ENCODE assay signal across 15 cellular contexts in the genomic region with DNA sequence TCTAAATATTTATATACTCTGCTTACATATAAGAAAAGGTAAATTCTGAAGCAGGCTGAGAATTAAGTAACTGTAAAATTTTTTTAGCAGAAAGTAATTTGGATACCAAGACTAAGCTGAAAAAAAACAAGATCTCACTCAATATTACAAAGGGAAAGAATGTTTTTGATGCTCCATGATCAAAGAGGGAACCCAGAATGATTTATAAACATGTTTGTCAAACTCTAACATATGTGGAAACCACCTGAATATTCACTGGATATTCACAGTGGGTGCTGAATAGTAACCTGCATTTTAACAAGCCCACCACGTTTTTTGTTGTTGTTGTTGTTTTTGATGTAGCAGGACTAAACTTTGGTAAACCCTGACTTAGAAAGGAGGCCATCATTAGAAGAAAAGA.
DNase-seq lines count a peak whose midpoint lies in the region; ATAC-seq and TF ChIP-seq lines count a peak whose summit lies in the region.
"Had no signal": no experiment of that assay in that cellular context is flagged by ENCODE, and none has a peak within 500 bp of the region (broad histone marks: within the 10 kb centered on the region; RNA-seq: fewer than 3 reads in every experiment).

No MANE protein-coding gene starts in this region.

- no peak for ATAC-seq in DND-41 (ENCODE audit: insufficient read depth, low read depth)
- ATAC-seq: A549 had no signal

- H3K36me3 ChIP-seq in BLaER1, result peaks cover 16% of the 10 kb centered on the region; the same call in 1 of the 2 replicates
- H3K36me3 ChIP-seq in DND-41 (ENCODE audit: insufficient read depth, low read length), result no peaks in the 10 kb centered on the region
- no peaks in the 10 kb centered on the region for H3K36me3 ChIP-seq in neural progenitor cell

- peak overlapping the region; percentile 71 for H3K27ac ChIP-seq in BLaER1
- H3K27ac ChIP-seq in DND-41 (ENCODE audit: low read length), result peak overlapping the region; percentile 38; the same call in 1 of the 2 replicates
- no peak overlapping the region for H3K27ac ChIP-seq in neural progenitor cell
- H3K27ac ChIP-seq: 22Rv1, A549 had no signal

- H3K27me3 ChIP-seq in BLaER1, result no peaks in the 10 kb centered on the region
- no peaks in the 10 kb centered on the region for H3K27me3 ChIP-seq in DND-41 (ENCODE audit: insufficient read depth, low read length, poor library complexity)
- no peaks in the 10 kb centered on the region for H3K27me3 ChIP-seq in neural progenitor cell

- DNase-seq in DND-41 (no peak), SW480 (ENCODE audit: low spot score) (peak; percentile 41), neural progenitor cell (ENCODE audit: low spot score) (no peak), nephron progenitor cell (no peak), NCI-H2196 treated with DMSO at 0.1 percent for 48 hours (lab: John Stamatoyannopoulos, UW; ENCODE audit: unreplicated experiment) (no peak), Calu3 (no peak)
- DNase-seq: AML-193, Caco-2, DMS153, DMS79, GF-D8, HCEC 1CT had no signal

- H4K20me1 ChIP-seq in BLaER1 (no peaks in the 10 kb centered on the region), DND-41 (ENCODE audit: insufficient read depth, low read length) (no peaks in the 10 kb centered on the region), neural progenitor cell (ENCODE audit: low read depth) (no peaks in the 10 kb centered on the region)

- H3K9me3 Mint-ChIP-seq in neural progenitor cell, result no peaks in the 10 kb centered on the region
- H3K9me3 Mint-ChIP-seq in nephron progenitor cell, result no peaks in the 10 kb centered on the region
- H3K9me3 Mint-ChIP-seq in Calu3 (ENCODE audit: low read depth, unreplicated experiment), result no peaks in the 10 kb centered on the region

- H3K4me3 Mint-ChIP-seq in neural progenitor cell (no peak overlapping the region), nephron progenitor cell (no peak overlapping the region), Calu3 (ENCODE audit: low read depth, unreplicated experiment) (no peak overlapping the region)

- H3K27me3 Mint-ChIP-seq in neural progenitor cell (ENCODE audit: insufficient read depth, low read depth), result peaks cover 4% of the 10 kb centered on the region
- H3K27me3 Mint-ChIP-seq in nephron progenitor cell (ENCODE audit: low read depth, poor library complexity), result no peaks in the 10 kb centered on the region
- H3K27me3 Mint-ChIP-seq in Calu3 (ENCODE audit: unreplicated experiment), result peaks cover 41% of the 10 kb centered on the region

- intact Hi-C loops in Calu3 (cut with micrococcal nuclease; ENCODE audit: unreplicated experiment), result no loop called here

- H3K36me3 Mint-ChIP-seq in neural progenitor cell (no peaks in the 10 kb centered on the region), nephron progenitor cell (ENCODE audit: low read depth) (no peaks in the 10 kb centered on the region), Calu3 (ENCODE audit: insufficient read depth, unreplicated experiment) (no peaks in the 10 kb centered on the region)

- no peaks in the 10 kb centered on the region for H3F3A ChIP-seq in neural progenitor cell (ENCODE audit: low read depth)

- H3K9me3 ChIP-seq in BLaER1, result peaks cover 46% of the 10 kb centered on the region
- H3K9me3 ChIP-seq in DND-41 (ENCODE audit: insufficient read depth, low read length, severe bottlenecking), result no peaks in the 10 kb centered on the region
- H3K9me3 ChIP-seq in neural progenitor cell (ENCODE audit: low read depth), result no peaks in the 10 kb centered on the region
- H3K9me3 ChIP-seq: A549, Caco-2 had no signal

- no peak overlapping the region; the same call in 1 of the 2 replicates for H3K9ac ChIP-seq in BLaER1
- no peak overlapping the region for H3K9ac ChIP-seq in DND-41 (ENCODE audit: low read depth, low read length)
- no peak overlapping the region for H3K9ac ChIP-seq in neural progenitor cell

- H3K4me2 ChIP-seq in BLaER1 (peak overlapping the region; percentile 41), DND-41 (ENCODE audit: insufficient read depth, low read length) (no peak overlapping the region), neural progenitor cell (no peak overlapping the region)
- H3K4me2 ChIP-seq: A549 had no signal

- H3K4me1 Mint-ChIP-seq in neural progenitor cell (peaks cover 5% of the 10 kb centered on the region), nephron progenitor cell (peaks cover 37% of the 10 kb centered on the region), Calu3 (ENCODE audit: low read depth, unreplicated experiment) (no peaks in the 10 kb centered on the region)

- no TSS peak for BruUV-seq in Calu3 (replicated peaks; lab: Mats Ljungman, UMichigan)

- H3K4me1 ChIP-seq in BLaER1 (peaks cover 83% of the 10 kb centered on the region), DND-41 (ENCODE audit: insufficient read depth, low read length) (peaks cover 51% of the 10 kb centered on the region), neural progenitor cell (no peaks in the 10 kb centered on the region)
- H3K4me1 ChIP-seq: A549, Caco-2 had no signal

- H2AFZ ChIP-seq in DND-41 (ENCODE audit: low read depth, low read length) (peak overlapping the region; percentile 2; the same call in 1 of the 2 replicates), neural progenitor cell (replicated peaks) (peak overlapping the region; percentile 26)

- H3K79me2 ChIP-seq in DND-41 (ENCODE audit: insufficient read depth, low read length) (no peaks in the 10 kb centered on the region), neural progenitor cell (ENCODE audit: low read depth) (no peaks in the 10 kb centered on the region)

- CTCF ChIA-PET in Calu3 (lab: Charles Lee), result no interaction called here

- H3K4me3 ChIP-seq in BLaER1, result no peak overlapping the region
- no peak overlapping the region for H3K4me3 ChIP-seq in DND-41 (ENCODE audit: low read depth in 1 of 2, low read length in 2 of 2)
- no peak overlapping the region for H3K4me3 ChIP-seq in neural progenitor cell
- H3K4me3 ChIP-seq: A549 had no signal

- H3K27ac Mint-ChIP-seq in neural progenitor cell, result no peak overlapping the region
- H3K27ac Mint-ChIP-seq in nephron progenitor cell, result no peak overlapping the region
- no peak overlapping the region for H3K27ac Mint-ChIP-seq in Calu3 (ENCODE audit: unreplicated experiment)

- TF ChIP-seq CTCF in DND-41 (IDR thresholded peaks at IDR 0.05; ENCODE audit: borderline replicate concordance, extremely low read depth, low read length, poor library complexity, severe bottlenecking), result no peak
- TF ChIP-seq CTCF in neural progenitor cell (IDR thresholded peaks at IDR 0.05), result no peak
- no peak for TF ChIP-seq CTCF in nephron progenitor cell (IDR thresholded peaks at IDR 0.05)
- no peak for TF ChIP-seq CTCF in Calu3 (IDR thresholded peaks at IDR 0.05; ENCODE audit: unreplicated experiment)
